In the genomic region with DNA sequence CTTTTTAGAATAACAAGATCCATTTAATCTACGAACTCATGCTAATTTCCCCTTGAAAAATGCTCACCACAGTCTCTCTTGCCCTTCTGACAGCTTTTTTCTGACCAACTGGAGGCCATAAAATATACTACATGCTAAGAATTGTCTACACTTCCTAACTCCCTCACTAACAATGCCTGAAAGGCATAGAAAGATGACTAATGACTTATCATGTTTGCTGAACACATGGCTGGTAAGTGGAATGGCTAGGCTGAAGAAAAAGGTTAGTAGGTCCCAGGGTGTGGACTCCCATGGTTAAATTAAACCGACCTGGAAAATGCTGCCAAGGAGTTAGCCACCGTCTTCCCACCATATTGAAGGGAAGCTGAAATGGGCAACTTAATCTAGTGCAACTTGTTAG, we compare ENCODE assay signal across 22 cellular contexts.
"Had no signal": no experiment of that assay in that cellular context is flagged by ENCODE, and none has a peak within 500 bp of the region (broad histone marks: within the 10 kb centered on the region; RNA-seq: fewer than 3 reads in every experiment).

No MANE protein-coding gene starts in this region.

- H3K27ac ChIP-seq: colonic mucosa, ovary, right lobe of liver had no signal

- ATAC-seq: activated CD4-positive, CD25-positive, alpha-beta regulatory T cell treated with anti-CD3 and anti-CD28 coated beads, Interleukin-2, amount 50 U/mL, for 24 hours; activated naive CD8-positive, alpha-beta T cell treated with anti-CD3 and anti-CD28 coated beads, Interleukin-2, amount 50 U/mL, for 24 hours; activated T-cell treated with anti-CD3 and anti-CD28 coated beads, Interleukin-2, amount 50 U/mL, for 4 hours; naive thymus-derived CD8-positive, alpha-beta T cell; right lobe of liver; stimulated activated naive CD8-positive, alpha-beta T cell treated with anti-CD3 and anti-CD28 coated beads, Interleukin-15, amount 100 ng/mL, for 72 hours had no signal

- H3K36me3 ChIP-seq: colonic mucosa, ovary, right lobe of liver had no signal

- DNase-seq: activated CD4-positive, alpha-beta T cell treated with anti-CD3 and anti-CD28 coated beads, Interleukin-2, amount 10 ng/mL, durations not matched to agents 7 days and 5 days; activated CD8-positive, alpha-beta memory T cell treated with anti-CD3 and anti-CD28 coated beads, Interleukin-2, amount 50 U/mL, for 4 hours; activated naive CD4-positive, alpha-beta T cell treated with anti-CD3 and anti-CD28 coated beads for 36 hours; activated naive CD8-positive, alpha-beta T cell treated with anti-CD3 and anti-CD28 coated beads, Interleukin-2, amount 50 U/mL, for 24 hours; activated T-cell treated with anti-CD3 and anti-CD28 coated beads, Interleukin-2, amount 50 U/mL, for 4 hours; anterior cingulate cortex; colonic mucosa; immature natural killer cell; kidney glomerular epithelial cell; mesendoderm; naive thymus-derived CD8-positive, alpha-beta T cell; ovary; right lobe of liver; small intestine; stimulated activated CD4-positive, alpha-beta T cell treated with anti-CD3 and anti-CD28 coated beads, Interleukin-15, amount 100 ng/mL, for 24 hours; stimulated activated CD4-positive, alpha-beta T cell treated with anti-CD3 and anti-CD28 coated beads, Interleukin-4, amount 100 ng/mL, for 1 hour; stimulated activated naive CD8-positive, alpha-beta T cell treated with anti-CD3 and anti-CD28 coated beads, Interleukin-15, amount 100 ng/mL, for 72 hours; T1000 had no signal

- H3K27me3 ChIP-seq: colonic mucosa, ovary, right lobe of liver had no signal

- H3K4me1 ChIP-seq: colonic mucosa, right lobe of liver had no signal

- H3K4me3 ChIP-seq: colonic mucosa, ovary, right lobe of liver had no signal

- H3K9me3 Mint-ChIP-seq: activated CD4-positive, alpha-beta T cell treated with anti-CD3 and anti-CD28 coated beads, Interleukin-2, amount 10 ng/mL, durations not matched to agents 7 days and 5 days; brain; type B pancreatic cell had no signal

- H3K27me3 Mint-ChIP-seq: activated CD4-positive, alpha-beta T cell treated with anti-CD3 and anti-CD28 coated beads, Interleukin-2, amount 10 ng/mL, durations not matched to agents 7 days and 5 days; activated naive CD8-positive, alpha-beta T cell treated with anti-CD3 and anti-CD28 coated beads, Interleukin-2, amount 50 U/mL, for 24 hours; brain; central memory CD8-positive, alpha-beta T cell; naive thymus-derived CD8-positive, alpha-beta T cell; stimulated activated naive CD8-positive, alpha-beta T cell treated with anti-CD3 and anti-CD28 coated beads, Interleukin-15, amount 100 ng/mL, for 72 hours; type B pancreatic cell had no signal

- H3K4me3 Mint-ChIP-seq: activated CD4-positive, alpha-beta T cell treated with anti-CD3 and anti-CD28 coated beads, Interleukin-2, amount 10 ng/mL, durations not matched to agents 7 days and 5 days; activated naive CD4-positive, alpha-beta T cell treated with anti-CD3 and anti-CD28 coated beads for 36 hours; activated naive CD8-positive, alpha-beta T cell treated with anti-CD3 and anti-CD28 coated beads, Interleukin-2, amount 50 U/mL, for 24 hours; activated T-cell treated with anti-CD3 and anti-CD28 coated beads, Interleukin-2, amount 50 U/mL, for 4 hours; brain; central memory CD8-positive, alpha-beta T cell; immature natural killer cell; naive thymus-derived CD8-positive, alpha-beta T cell; stimulated activated naive CD8-positive, alpha-beta T cell treated with anti-CD3 and anti-CD28 coated beads, Interleukin-15, amount 100 ng/mL, for 72 hours; type B pancreatic cell had no signal

- H3K4me1 Mint-ChIP-seq: activated CD4-positive, alpha-beta T cell treated with anti-CD3 and anti-CD28 coated beads, Interleukin-2, amount 10 ng/mL, durations not matched to agents 7 days and 5 days; activated naive CD8-positive, alpha-beta T cell treated with anti-CD3 and anti-CD28 coated beads, Interleukin-2, amount 50 U/mL, for 24 hours; central memory CD8-positive, alpha-beta T cell; immature natural killer cell; naive thymus-derived CD8-positive, alpha-beta T cell; stimulated activated naive CD8-positive, alpha-beta T cell treated with anti-CD3 and anti-CD28 coated beads, Interleukin-15, amount 100 ng/mL, for 72 hours had no signal

- H3K27ac Mint-ChIP-seq: activated CD4-positive, alpha-beta T cell treated with anti-CD3 and anti-CD28 coated beads, Interleukin-2, amount 10 ng/mL, durations not matched to agents 7 days and 5 days; activated naive CD4-positive, alpha-beta T cell treated with anti-CD3 and anti-CD28 coated beads for 36 hours; activated naive CD8-positive, alpha-beta T cell treated with anti-CD3 and anti-CD28 coated beads, Interleukin-2, amount 50 U/mL, for 24 hours; brain; immature natural killer cell; naive thymus-derived CD8-positive, alpha-beta T cell; stimulated activated naive CD8-positive, alpha-beta T cell treated with anti-CD3 and anti-CD28 coated beads, Interleukin-15, amount 100 ng/mL, for 72 hours; type B pancreatic cell had no signal

- H3K36me3 Mint-ChIP-seq: brain; immature natural killer cell; naive thymus-derived CD8-positive, alpha-beta T cell; type B pancreatic cell had no signal

- H3K9me3 ChIP-seq: colonic mucosa, ovary, right lobe of liver had no signal
